Comparison of ENCODE assay signal across 28 cellular contexts in genomic region chr22:43795320-43795719, GRCh38.
"Had no signal": no experiment of that assay in that cellular context is flagged by ENCODE, and none has a peak within 500 bp of the region (broad histone marks: within the 10 kb centered on the region; RNA-seq: fewer than 3 reads in every experiment).

No MANE protein-coding gene starts in this region.

- H3K27ac ChIP-seq: neutrophil, ovary, parathyroid adenoma, psoas muscle, right lobe of liver, skin epidermis, spleen, suprapubic skin, thoracic aorta, thyroid gland, tibial nerve, upper lobe of left lung, vagina had no signal

- H3K36me3 ChIP-seq: neutrophil, ovary, right lobe of liver, spleen, suprapubic skin, thoracic aorta, thyroid gland, upper lobe of left lung, vagina had no signal

- H3K9me3 ChIP-seq: neutrophil, psoas muscle, right lobe of liver, thoracic aorta, thyroid gland, vagina had no signal

- H3K4me3 ChIP-seq: ovary, psoas muscle, right lobe of liver, skin epidermis, smooth muscle cell, spleen, suprapubic skin, thoracic aorta, thyroid gland, tibial nerve, upper lobe of left lung, vagina had no signal

- H3K4me1 ChIP-seq: parathyroid adenoma, psoas muscle, right lobe of liver, spleen, suprapubic skin, tibial nerve, upper lobe of left lung had no signal

- H3K27me3 ChIP-seq: ovary, right lobe of liver, suprapubic skin, thyroid gland, tibial nerve, upper lobe of left lung, vagina had no signal

- DNase-seq: naive B cell; naive thymus-derived CD8-positive, alpha-beta T cell; nephron progenitor cell; nucleus accumbens; ovary; psoas muscle; right cardiac atrium; right lobe of liver; spleen; stimulated activated CD4-positive, alpha-beta T cell treated with anti-CD3 and anti-CD28 coated beads, Interleukin-12 subunit alpha, Interleukin-12 subunit beta, amount 100 ng/mL, for 4 hours; stimulated activated CD4-positive, alpha-beta T cell treated with anti-CD3 and anti-CD28 coated beads, Interleukin-2, amount 100 ng/mL, for 24 hours; stimulated activated CD4-positive, alpha-beta T cell treated with anti-CD3 and anti-CD28 coated beads, Interleukin-2, amount 100 ng/mL, for 48 hours; stimulated activated CD4-positive, alpha-beta T cell treated with anti-CD3 and anti-CD28 coated beads, Interleukin-4, amount 100 ng/mL, for 24 hours; stimulated activated naive CD4-positive, alpha-beta T cell; stimulated activated naive CD8-positive, alpha-beta T cell treated with anti-CD3 and anti-CD28 coated beads, Interleukin-15, amount 100 ng/mL, for 72 hours; stimulated activated naive CD8-positive, alpha-beta T cell treated with anti-CD3 and anti-CD28 coated beads, Interleukin-15, Interleukin-2, amounts not matched to agents 100 U/mL and 50 U/mL, for 24 hours; substantia nigra; thyroid gland; trophoblast cell; upper lobe of left lung had no signal
